Comparison of ENCODE assay signal across 1 cellular context in genomic region chr7:150396426-150397375, GRCh38.
TF ChIP-seq lines count a peak whose summit lies in the region.

No MANE protein-coding gene starts in this region.

TF ChIP-seq in K562, 482 proteins besides CTCF, POLR2A, EP300 and RAD21:
- TF ChIP-seq LEF1 (IDR thresholded peaks at IDR 0.05) (no peak), TBL1XR1 (IDR thresholded peaks at IDR 0.05; ENCODE audit: low read length in 2 of 2) (no peak), ZNF444 (CRISPR knock-in tag; IDR thresholded peaks at IDR 0.05) (no peak), HMGN3 (IDR thresholded peaks at IDR 0.05; ENCODE audit: borderline replicate concordance, extremely low read depth, insufficient read length, low read depth, low read length) (peak; percentile 20), KDM1A (IDR thresholded peaks at IDR 0.05) (no peak), SMARCB1 (IDR thresholded peaks at IDR 0.05; ENCODE audit: insufficient read length, low read depth) (no peak), POLR2G (IDR thresholded peaks at IDR 0.05; ENCODE audit: low read depth, low read length) (0 out of 2 replicates have a peak, but pooled peaks have one; percentile 3), MCM3 (IDR thresholded peaks at IDR 0.05) (no peak), NCOR1 (IDR thresholded peaks at IDR 0.05) (no peak), JUND (IDR thresholded peaks at IDR 0.05; ENCODE audit: borderline replicate concordance, low read depth, low read length) (no peak), JUND (tag; IDR thresholded peaks at IDR 0.05; ENCODE audit: borderline replicate concordance, low read depth, low read length) (no peak), ZKSCAN8 (CRISPR knock-in tag; IDR thresholded peaks at IDR 0.05) (no peak), SP1 (CRISPR knock-in tag; IDR thresholded peaks at IDR 0.05) (no peak)
- TF ChIP-seq, protein P1, sequence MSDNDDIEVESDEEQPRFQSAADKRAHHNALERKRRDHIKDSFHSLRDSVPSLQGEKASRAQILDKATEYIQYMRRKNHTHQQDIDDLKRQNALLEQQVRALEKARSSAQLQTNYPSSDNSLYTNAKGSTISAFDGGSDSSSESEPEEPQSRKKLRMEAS (CRISPR knock-in tag; IDR thresholded peaks at IDR 0.05) = 0 out of 2 replicates have a peak, but pooled peaks have one; percentile 16
- TF ChIP-seq, protein P2, sequence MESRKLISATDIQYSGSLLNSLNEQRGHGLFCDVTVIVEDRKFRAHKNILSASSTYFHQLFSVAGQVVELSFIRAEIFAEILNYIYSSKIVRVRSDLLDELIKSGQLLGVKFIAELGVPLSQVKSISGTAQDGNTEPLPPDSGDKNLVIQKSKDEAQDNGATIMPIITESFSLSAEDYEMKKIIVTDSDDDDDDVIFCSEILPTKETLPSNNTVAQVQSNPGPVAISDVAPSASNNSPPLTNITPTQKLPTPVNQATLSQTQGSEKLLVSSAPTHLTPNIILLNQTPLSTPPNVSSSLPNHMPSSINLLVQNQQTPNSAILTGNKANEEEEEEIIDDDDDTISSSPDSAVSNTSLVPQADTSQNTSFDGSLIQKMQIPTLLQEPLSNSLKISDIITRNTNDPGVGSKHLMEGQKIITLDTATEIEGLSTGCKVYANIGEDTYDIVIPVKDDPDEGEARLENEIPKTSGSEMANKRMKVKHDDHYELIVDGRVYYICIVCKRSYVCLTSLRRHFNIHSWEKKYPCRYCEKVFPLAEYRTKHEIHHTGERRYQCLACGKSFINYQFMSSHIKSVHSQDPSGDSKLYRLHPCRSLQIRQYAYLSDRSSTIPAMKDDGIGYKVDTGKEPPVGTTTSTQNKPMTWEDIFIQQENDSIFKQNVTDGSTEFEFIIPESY (CRISPR knock-in tag; IDR thresholded peaks at IDR 0.05) = 0 out of 2 replicates have a peak, but pooled peaks have one; percentile 42
